ENCODE assay signal across 10 cellular contexts in the genomic region with DNA sequence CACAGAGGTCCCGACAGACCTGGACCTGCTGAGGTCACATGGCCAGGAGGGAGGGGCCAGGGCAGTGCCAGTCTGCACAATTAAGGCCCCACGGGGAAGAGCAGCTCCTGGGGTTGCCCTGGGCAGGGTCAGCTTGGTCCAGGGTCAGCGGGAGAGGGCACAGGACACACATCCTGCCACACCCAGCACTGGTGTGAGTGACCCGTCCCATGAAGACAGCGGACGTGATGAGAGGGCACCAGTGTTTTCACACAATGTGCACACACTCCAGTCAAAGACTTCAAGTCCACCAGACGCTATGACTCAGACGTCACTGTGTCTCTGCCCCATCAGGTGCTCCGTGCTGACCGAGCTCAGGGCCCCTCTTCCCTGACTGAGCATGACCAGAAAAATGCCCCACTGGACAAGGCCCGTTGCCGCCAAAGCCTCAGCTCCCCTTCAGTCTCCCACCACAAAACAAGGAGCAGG. TPM values are rescaled to one million over a fixed set of nuclear protein-coding genes. Genes with fewer than 3 reads are reported as not detected.
DNase-seq lines count a peak whose midpoint lies in the region; ATAC-seq and TF ChIP-seq lines count a peak whose summit lies in the region.
"Had no signal": no experiment of that assay in that cellular context is flagged by ENCODE, and none has a peak within 500 bp of the region (broad histone marks: within the 10 kb centered on the region; RNA-seq: fewer than 3 reads in every experiment).

No MANE protein-coding gene starts in this region.

- no peak for TF ChIP-seq POLR2A in GM18505 (IDR thresholded peaks at IDR 0.05; ENCODE audit: borderline replicate concordance, extremely low read depth, insufficient read depth, insufficient read length)

- no peak for ATAC-seq in stimulated activated naive CD8-positive, alpha-beta T cell treated with anti-CD3 and anti-CD28 coated beads, Interleukin-15, amount 100 ng/mL, for 72 hours
- ATAC-seq in GM18505 (IDR thresholded peaks at IDR 0.05; ENCODE audit: unreplicated experiment): no peak

- intact Hi-C loops in activated CD4-positive, alpha-beta T cell treated with anti-CD3 and anti-CD28 coated beads, Interleukin-2, amount 10 ng/mL, durations not matched to agents 24 days and 14 days (cut with micrococcal nuclease): no loop called here
- intact Hi-C loops in activated T-helper 2 cell treated with anti-CD3 and anti-CD28 coated beads, Interferon-gamma antibody, Interleukin-2, Interleukin-4, amounts not matched to agents 10 μg/mL and 5 μg/mL and 100 μg/mL, durations not matched to agents 14 hours and 24 hours and 36 hours (cut with micrococcal nuclease): no loop called here

- H3K9me3 Mint-ChIP-seq in activated CD4-positive, alpha-beta T cell treated with anti-CD3 and anti-CD28 coated beads, Interleukin-2, amount 10 ng/mL, durations not matched to agents 24 days and 14 days: no peaks in the 10 kb centered on the region
- H3K9me3 Mint-ChIP-seq in activated T-helper 2 cell treated with anti-CD3 and anti-CD28 coated beads, Interferon-gamma antibody, Interleukin-2, Interleukin-4, amounts not matched to agents 10 μg/mL and 5 μg/mL and 100 μg/mL, durations not matched to agents 14 hours and 24 hours and 36 hours: no peaks in the 10 kb centered on the region
- H3K9me3 Mint-ChIP-seq in stimulated activated naive CD8-positive, alpha-beta T cell treated with anti-CD3 and anti-CD28 coated beads, Interleukin-15, amount 100 ng/mL, for 72 hours: no peaks in the 10 kb centered on the region

- DNase-seq in activated CD4-positive, alpha-beta T cell treated with anti-CD3 and anti-CD28 coated beads, Interleukin-2, amount 10 ng/mL, durations not matched to agents 24 days and 14 days: no peak
- no peak for DNase-seq in activated CD4-positive, alpha-beta T cell treated with anti-CD3 and anti-CD28 coated beads, Interleukin-2, amount 50 U/mL, for 1 hour
- DNase-seq in activated T-helper 2 cell treated with anti-CD3 and anti-CD28 coated beads, Interferon-gamma antibody, Interleukin-2, Interleukin-4, amounts not matched to agents 10 μg/mL and 5 μg/mL and 100 μg/mL, durations not matched to agents 14 hours and 24 hours and 36 hours (ENCODE audit: low spot score): no peak
- peak; percentile 91 for DNase-seq in islet precursor cell
- DNase-seq in stimulated activated naive CD8-positive, alpha-beta T cell treated with anti-CD3 and anti-CD28 coated beads, Interleukin-15, amount 100 ng/mL, for 72 hours: no peak
- no peak for DNase-seq in LoVo (ENCODE audit: low spot score)
- DNase-seq in activated CD4-positive, CD25-positive, alpha-beta regulatory T cell (lab: John Stamatoyannopoulos, UW): no peak

- no peaks in the 10 kb centered on the region for H3K27me3 Mint-ChIP-seq in activated CD4-positive, alpha-beta T cell treated with anti-CD3 and anti-CD28 coated beads, Interleukin-2, amount 10 ng/mL, durations not matched to agents 24 days and 14 days
- no peaks in the 10 kb centered on the region for H3K27me3 Mint-ChIP-seq in activated T-helper 2 cell treated with anti-CD3 and anti-CD28 coated beads, Interferon-gamma antibody, Interleukin-2, Interleukin-4, amounts not matched to agents 10 μg/mL and 5 μg/mL and 100 μg/mL, durations not matched to agents 14 hours and 24 hours and 36 hours (ENCODE audit: low read depth)
- H3K27me3 Mint-ChIP-seq in stimulated activated naive CD8-positive, alpha-beta T cell treated with anti-CD3 and anti-CD28 coated beads, Interleukin-15, amount 100 ng/mL, for 72 hours: no peaks in the 10 kb centered on the region

- peak overlapping the region; percentile 26 for H3K4me3 Mint-ChIP-seq in activated CD4-positive, alpha-beta T cell treated with anti-CD3 and anti-CD28 coated beads, Interleukin-2, amount 10 ng/mL, durations not matched to agents 24 days and 14 days
- peak overlapping the region; percentile 21 for H3K4me3 Mint-ChIP-seq in activated T-helper 2 cell treated with anti-CD3 and anti-CD28 coated beads, Interferon-gamma antibody, Interleukin-2, Interleukin-4, amounts not matched to agents 10 μg/mL and 5 μg/mL and 100 μg/mL, durations not matched to agents 14 hours and 24 hours and 36 hours (ENCODE audit: low read depth)
- H3K4me3 Mint-ChIP-seq in stimulated activated naive CD8-positive, alpha-beta T cell treated with anti-CD3 and anti-CD28 coated beads, Interleukin-15, amount 100 ng/mL, for 72 hours: peak overlapping the region; percentile 18 to 42

- peaks cover 10% of the 10 kb centered on the region for H3K36me3 Mint-ChIP-seq in activated CD4-positive, alpha-beta T cell treated with anti-CD3 and anti-CD28 coated beads, Interleukin-2, amount 10 ng/mL, durations not matched to agents 24 days and 14 days (ENCODE audit: low read depth)
- H3K36me3 Mint-ChIP-seq in activated T-helper 2 cell treated with anti-CD3 and anti-CD28 coated beads, Interferon-gamma antibody, Interleukin-2, Interleukin-4, amounts not matched to agents 10 μg/mL and 5 μg/mL and 100 μg/mL, durations not matched to agents 14 hours and 24 hours and 36 hours (ENCODE audit: low read depth): peaks cover 9% of the 10 kb centered on the region

- peaks cover 24% of the 10 kb centered on the region for H3K4me1 Mint-ChIP-seq in activated CD4-positive, alpha-beta T cell treated with anti-CD3 and anti-CD28 coated beads, Interleukin-2, amount 10 ng/mL, durations not matched to agents 24 days and 14 days
- H3K4me1 Mint-ChIP-seq in activated T-helper 2 cell treated with anti-CD3 and anti-CD28 coated beads, Interferon-gamma antibody, Interleukin-2, Interleukin-4, amounts not matched to agents 10 μg/mL and 5 μg/mL and 100 μg/mL, durations not matched to agents 14 hours and 24 hours and 36 hours (ENCODE audit: low read depth): peaks cover 19% of the 10 kb centered on the region
- H3K4me1 Mint-ChIP-seq in stimulated activated naive CD8-positive, alpha-beta T cell treated with anti-CD3 and anti-CD28 coated beads, Interleukin-15, amount 100 ng/mL, for 72 hours: peaks cover 62% of the 10 kb centered on the region

- peak overlapping the region; percentile 73 for H3K27ac Mint-ChIP-seq in activated CD4-positive, alpha-beta T cell treated with anti-CD3 and anti-CD28 coated beads, Interleukin-2, amount 10 ng/mL, durations not matched to agents 24 days and 14 days
- peak overlapping the region; percentile 52 for H3K27ac Mint-ChIP-seq in activated T-helper 2 cell treated with anti-CD3 and anti-CD28 coated beads, Interferon-gamma antibody, Interleukin-2, Interleukin-4, amounts not matched to agents 10 μg/mL and 5 μg/mL and 100 μg/mL, durations not matched to agents 14 hours and 24 hours and 36 hours
- H3K27ac Mint-ChIP-seq in stimulated activated naive CD8-positive, alpha-beta T cell treated with anti-CD3 and anti-CD28 coated beads, Interleukin-15, amount 100 ng/mL, for 72 hours: peak overlapping the region; percentile 40 to 98

RNA-seq across cellular contexts. Expression of gene TMEM259, which starts 4.2 kb away (rescaled TPM):
- total RNA-seq in activated CD4-positive, alpha-beta T cell treated with anti-CD3 and anti-CD28 coated beads, Interleukin-2, amount 10 ng/mL, durations not matched to agents 24 days and 14 days: 154 and 156 TPM in 2 replicates
- total RNA-seq in activated T-helper 2 cell treated with anti-CD3 and anti-CD28 coated beads, Interferon-gamma antibody, Interleukin-2, Interleukin-4, amounts not matched to agents 10 μg/mL and 5 μg/mL and 100 μg/mL, durations not matched to agents 14 hours and 24 hours and 36 hours: 137 and 138 TPM in 2 replicates

RNA-seq across cellular contexts. Expression of gene RNU6-2, which starts 4.6 kb away (rescaled TPM):
- total RNA-seq in activated CD4-positive, alpha-beta T cell treated with anti-CD3 and anti-CD28 coated beads, Interleukin-2, amount 10 ng/mL, durations not matched to agents 24 days and 14 days: not detected in 2 replicates
- total RNA-seq in activated T-helper 2 cell treated with anti-CD3 and anti-CD28 coated beads, Interferon-gamma antibody, Interleukin-2, Interleukin-4, amounts not matched to agents 10 μg/mL and 5 μg/mL and 100 μg/mL, durations not matched to agents 14 hours and 24 hours and 36 hours: not detected in 2 replicates
- total RNA-seq: glomerular endothelial cell, SK-MEL-5 had no signal

RNA-seq across cellular contexts. Expression of gene CNN2, which starts 9.7 kb away (rescaled TPM):
- total RNA-seq in activated CD4-positive, alpha-beta T cell treated with anti-CD3 and anti-CD28 coated beads, Interleukin-2, amount 10 ng/mL, durations not matched to agents 24 days and 14 days: 112 TPM in 2 replicates
- 160 and 163 TPM in 2 replicates for total RNA-seq in activated T-helper 2 cell treated with anti-CD3 and anti-CD28 coated beads, Interferon-gamma antibody, Interleukin-2, Interleukin-4, amounts not matched to agents 10 μg/mL and 5 μg/mL and 100 μg/mL, durations not matched to agents 14 hours and 24 hours and 36 hours

RNA-seq across cellular contexts. Expression of gene GRIN3B, which starts 16.5 kb away (rescaled TPM):
- 0.07 TPM in 1 of 2 replicates, not detected in the other for total RNA-seq in activated CD4-positive, alpha-beta T cell treated with anti-CD3 and anti-CD28 coated beads, Interleukin-2, amount 10 ng/mL, durations not matched to agents 24 days and 14 days
- total RNA-seq in activated T-helper 2 cell treated with anti-CD3 and anti-CD28 coated beads, Interferon-gamma antibody, Interleukin-2, Interleukin-4, amounts not matched to agents 10 μg/mL and 5 μg/mL and 100 μg/mL, durations not matched to agents 14 hours and 24 hours and 36 hours: 0.11 TPM in 1 of 2 replicates, not detected in the other

RNA-seq across cellular contexts. Expression of gene ABCA7, which starts 23.2 kb away (rescaled TPM):
- 15.8 TPM in 2 replicates for total RNA-seq in activated CD4-positive, alpha-beta T cell treated with anti-CD3 and anti-CD28 coated beads, Interleukin-2, amount 10 ng/mL, durations not matched to agents 24 days and 14 days
- total RNA-seq in activated T-helper 2 cell treated with anti-CD3 and anti-CD28 coated beads, Interferon-gamma antibody, Interleukin-2, Interleukin-4, amounts not matched to agents 10 μg/mL and 5 μg/mL and 100 μg/mL, durations not matched to agents 14 hours and 24 hours and 36 hours: 17.2 and 19.6 TPM in 2 replicates
